1 cellular context compared by ENCODE assay signal in genomic region chr14:95136631-95137030, GRCh38.
TF ChIP-seq lines count a peak whose summit lies in the region.

No MANE protein-coding gene starts in this region.

TF ChIP-seq in IMR-90, 13 proteins besides CTCF, POLR2A, EP300 and RAD21:
- no peak for TF ChIP-seq CHD1 (IDR thresholded peaks at IDR 0.05; ENCODE audit: low read depth, low read length)
- TF ChIP-seq, protein P1, sequence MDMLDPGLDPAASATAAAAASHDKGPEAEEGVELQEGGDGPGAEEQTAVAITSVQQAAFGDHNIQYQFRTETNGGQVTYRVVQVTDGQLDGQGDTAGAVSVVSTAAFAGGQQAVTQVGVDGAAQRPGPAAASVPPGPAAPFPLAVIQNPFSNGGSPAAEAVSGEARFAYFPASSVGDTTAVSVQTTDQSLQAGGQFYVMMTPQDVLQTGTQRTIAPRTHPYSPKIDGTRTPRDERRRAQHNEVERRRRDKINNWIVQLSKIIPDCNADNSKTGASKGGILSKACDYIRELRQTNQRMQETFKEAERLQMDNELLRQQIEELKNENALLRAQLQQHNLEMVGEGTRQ (IDR thresholded peaks at IDR 0.05; ENCODE audit: low read depth, low read length) = no peak
- TF ChIP-seq FOS (IDR thresholded peaks at IDR 0.05; ENCODE audit: low read depth, low read length) = no peak
- no peak for TF ChIP-seq SMC3 (IDR thresholded peaks at IDR 0.05; ENCODE audit: low read depth, low read length)
- no peak for TF ChIP-seq CEBPB (IDR thresholded peaks at IDR 0.05; ENCODE audit: low read depth, low read length)
- no peak for TF ChIP-seq BHLHE40 (IDR thresholded peaks at IDR 0.05; ENCODE audit: low read depth, low read length)
- no peak for TF ChIP-seq MAFK (IDR thresholded peaks at IDR 0.05; ENCODE audit: low read depth, low read length)
- TF ChIP-seq, protein P2, sequence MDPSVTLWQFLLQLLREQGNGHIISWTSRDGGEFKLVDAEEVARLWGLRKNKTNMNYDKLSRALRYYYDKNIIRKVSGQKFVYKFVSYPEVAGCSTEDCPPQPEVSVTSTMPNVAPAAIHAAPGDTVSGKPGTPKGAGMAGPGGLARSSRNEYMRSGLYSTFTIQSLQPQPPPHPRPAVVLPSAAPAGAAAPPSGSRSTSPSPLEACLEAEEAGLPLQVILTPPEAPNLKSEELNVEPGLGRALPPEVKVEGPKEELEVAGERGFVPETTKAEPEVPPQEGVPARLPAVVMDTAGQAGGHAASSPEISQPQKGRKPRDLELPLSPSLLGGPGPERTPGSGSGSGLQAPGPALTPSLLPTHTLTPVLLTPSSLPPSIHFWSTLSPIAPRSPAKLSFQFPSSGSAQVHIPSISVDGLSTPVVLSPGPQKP (IDR thresholded peaks at IDR 0.05; ENCODE audit: borderline replicate concordance, low read depth, low read length) = no peak
- TF ChIP-seq MXI1 (IDR thresholded peaks at IDR 0.05; ENCODE audit: borderline replicate concordance, low read depth, low read length) = no peak
- no peak for TF ChIP-seq MAZ (IDR thresholded peaks at IDR 0.05; ENCODE audit: borderline replicate concordance, low read depth, low read length)
- TF ChIP-seq NFE2L2 (IDR thresholded peaks at IDR 0.05; ENCODE audit: low read depth, low read length) = no peak
- no peak for TF ChIP-seq RCOR1 (IDR thresholded peaks at IDR 0.05; ENCODE audit: insufficient replicate concordance, low read length)
- no peak for TF ChIP-seq RFX5 (IDR thresholded peaks at IDR 0.05; ENCODE audit: low read depth, low read length)
